ENCODE assay signal across 10 cellular contexts in the genomic region with DNA sequence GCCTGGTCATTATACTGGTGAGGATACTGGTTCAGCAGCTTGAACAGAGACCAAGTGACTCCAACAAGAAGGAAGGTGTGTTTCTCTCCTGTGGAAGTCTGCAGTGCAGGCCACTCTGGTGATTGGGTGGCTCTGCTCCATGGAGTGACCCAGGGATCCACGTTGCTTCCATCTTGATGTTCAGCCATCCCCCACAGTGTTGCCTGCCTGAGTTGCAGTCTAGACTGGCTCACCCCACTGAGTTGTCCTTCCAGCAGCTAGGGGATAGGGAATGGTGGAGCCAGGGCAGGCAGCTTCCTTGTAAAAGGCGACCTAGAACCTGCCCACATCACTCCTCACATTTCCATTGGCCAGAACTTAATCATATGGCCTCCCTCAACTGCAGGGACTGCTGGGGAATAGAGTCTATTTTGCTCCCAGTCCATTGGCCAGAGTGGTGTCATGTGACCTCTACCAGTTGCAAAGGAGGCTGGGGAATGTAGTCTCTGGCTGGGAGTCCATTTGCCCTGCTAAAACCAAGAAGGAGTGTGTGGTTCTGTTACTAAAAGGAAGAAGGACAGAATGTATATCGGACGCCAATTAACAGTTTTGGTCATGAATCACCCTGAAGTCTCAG. TPM values are rescaled to one million over a fixed set of nuclear protein-coding genes. Genes with fewer than 3 reads are reported as not detected.
DNase-seq lines count a peak whose midpoint lies in the region; ATAC-seq and TF ChIP-seq lines count a peak whose summit lies in the region.
"Had no signal": no experiment of that assay in that cellular context is flagged by ENCODE, and none has a peak within 500 bp of the region (broad histone marks: within the 10 kb centered on the region; RNA-seq: fewer than 3 reads in every experiment).

No MANE protein-coding gene starts in this region.

- no peaks in the 10 kb centered on the region for H3K27me3 ChIP-seq in Peyer's patch

- no peak overlapping the region for H3K4me3 ChIP-seq in Peyer's patch

- H3K4me1 ChIP-seq in Peyer's patch: no peaks in the 10 kb centered on the region

- H3K27ac ChIP-seq in Peyer's patch (no peak overlapping the region), substantia nigra (ENCODE audit: low read depth, low read length, poor library complexity, severe bottlenecking) (no peak overlapping the region)

- CTCF ChIA-PET in HEK293T (lab: Yijun Ruan, JAX): no interaction called here

- peaks cover 0 to 40% (median 0%) of the 10 kb centered on the region in 3 donors for H3K36me3 ChIP-seq in Peyer's patch

- no peak for TF ChIP-seq CTCF in Peyer's patch (IDR thresholded peaks at IDR 0.05)

- TF ChIP-seq POLR2A in Peyer's patch (IDR thresholded peaks at IDR 0.05): no peak

- ATAC-seq in GM21825 (IDR thresholded peaks at IDR 0.05; ENCODE audit: unreplicated experiment): no peak
- ATAC-seq in HG03139 (IDR thresholded peaks at IDR 0.05; ENCODE audit: unreplicated experiment): no peak

- peaks cover 0 to 4% (median 0%) of the 10 kb centered on the region in 4 donors for H3K9me3 ChIP-seq in Peyer's patch

- POLR2A ChIA-PET in HEK293T (lab: Yijun Ruan, JAX): interaction anchor here (1.2 kb wide), 1 partner anchor 91 kb away, joined by 3 read pairs; a partner anchor contains a TSS

- peak; percentile 15 for DNase-seq in DMS114 treated with DMSO at 0.1 percent for 48 hours (lab: John Stamatoyannopoulos, UW; ENCODE audit: unreplicated experiment)
- DNase-seq in HEK293T (ENCODE audit: extremely low spot score): peak; percentile 68
- DNase-seq in SW480 (ENCODE audit: low spot score): peak; percentile 69
- peak; percentile 74 for DNase-seq in iris pigment epithelial cell (ENCODE audit: low read depth)
- DNase-seq in Peyer's patch: no peak
- no peak for DNase-seq in substantia nigra (lab: John Stamatoyannopoulos, UW)
- DNase-seq: activated effector memory CD4-positive, alpha-beta T cell treated with anti-CD3 and anti-CD28 coated beads, Interleukin-2, amount 50 U/mL, for 16 hours; glutamatergic neuron had no signal

TF ChIP-seq in HEK293T, 16 proteins besides CTCF, POLR2A, EP300 and RAD21:
- TF ChIP-seq TARDBP (IDR thresholded peaks at IDR 0.05) (no peak), ELF4 (IDR thresholded peaks at IDR 0.05) (no peak), HDGF (IDR thresholded peaks at IDR 0.05; ENCODE audit: borderline replicate concordance) (no peak), SP1 (IDR thresholded peaks at IDR 0.05) (no peak), FOXM1 (IDR thresholded peaks at IDR 0.05; ENCODE audit: borderline replicate concordance) (no peak), CTBP1 (IDR thresholded peaks at IDR 0.05; ENCODE audit: borderline replicate concordance) (no peak), ZNF384 (IDR thresholded peaks at IDR 0.05) (no peak), NFRKB (IDR thresholded peaks at IDR 0.05) (no peak), ARNT (IDR thresholded peaks at IDR 0.05) (no peak), SUZ12 (IDR thresholded peaks at IDR 0.05) (no peak; the same call in 1 of the 2 replicates), L3MBTL2 (conservative IDR thresholded peaks at IDR 0.05) (no peak), FOXA1 (IDR thresholded peaks at IDR 0.05) (no peak), FOXK2 (IDR thresholded peaks at IDR 0.05) (no peak)

RNA-seq across cellular contexts. Expression of a gene that starts 8.0 kb away (rescaled TPM):
- 10 to 100 TPM; 23.1 to 41.2 (median 32.5) TPM for total RNA-seq in Peyer's patch

RNA-seq across cellular contexts. Expression of a gene that starts 57.5 kb away (rescaled TPM):
- total RNA-seq in Peyer's patch: 100 to 1,000 TPM; 116 to 338 (median 155) TPM

Comparison
In these comparisons a context has a peak if more than half of its experiments do, and no peak if none do; other contexts are left out.
1. DNase-seq: peak in DMS114 treated with DMSO at 0.1 percent for 48 hours (single experiment), HEK293T (single experiment), SW480 (single experiment) and iris pigment epithelial cell (single experiment); none in Peyer's patch (0 of 3) and substantia nigra (0 of 49).